13 cellular contexts compared by ENCODE assay signal in genomic region chr4:119536572-119537528, GRCh38.
DNase-seq lines count a peak whose midpoint lies in the region; ATAC-seq and TF ChIP-seq lines count a peak whose summit lies in the region.
"Had no signal": no experiment of that assay in that cellular context is flagged by ENCODE, and none has a peak within 500 bp of the region (broad histone marks: within the 10 kb centered on the region; RNA-seq: fewer than 3 reads in every experiment).

No MANE protein-coding gene starts in this region.

- H3K27ac ChIP-seq in esophagus muscularis mucosa (replicated peaks in 1 of 4) (peak overlapping the region; percentile 15 to 66 (median 44)), stomach (peak overlapping the region in 3 of 5 donors; percentile 4 to 35 (median 14)), substantia nigra (ENCODE audit: low read depth, low read length, poor library complexity, severe bottlenecking) (no peak overlapping the region)

- no peak overlapping the region for H3K4me3 ChIP-seq in esophagus muscularis mucosa
- H3K4me3 ChIP-seq in stomach = no peak overlapping the region

- peaks cover 0 to 39% (median 32%) of the 10 kb centered on the region in 4 donors for H3K4me1 ChIP-seq in esophagus muscularis mucosa
- H3K4me1 ChIP-seq in stomach = peaks cover 0 to 11% (median 4%) of the 10 kb centered on the region in 4 donors

- peak; percentile 34 for ATAC-seq in GM19043 (IDR thresholded peaks at IDR 0.05; ENCODE audit: low read depth, unreplicated experiment)

- CTCF ChIA-PET in GM10248 (lab: Yijun Ruan, JAX) = interaction anchor here (1.3 to 1.7 kb wide), 2 partner anchors 10 to 92 kb away, joined by 6 read pairs; partner anchors contain the start of gene PDE5A

- POLR2A ChIA-PET in GM10248 (lab: Yijun Ruan, JAX) = no interaction called here

- WGBS in esophagus muscularis mucosa = 74% methylated on average over 6 of the region's 6 CpGs
- WGBS in stomach, 5 donors = 72 to 83% (median 80%) methylated on average over 6 of the region's 6 CpGs

- DNase-seq in M059J (ENCODE audit: low read depth) = peak; percentile 53
- no peak for DNase-seq in esophagus muscularis mucosa (ENCODE audit: extremely low spot score)
- no peak for DNase-seq in stomach
- DNase-seq in NCI-H2196 treated with DMSO at 0.1 percent for 48 hours (lab: John Stamatoyannopoulos, UW; ENCODE audit: unreplicated experiment) = no peak
- no peak for DNase-seq in GM10248 (ENCODE audit: extremely low spot score)
- DNase-seq in GM13977 (ENCODE audit: low spot score) = no peak
- no peak for DNase-seq in substantia nigra (lab: John Stamatoyannopoulos, UW)
- DNase-seq: activated CD4-positive, alpha-beta memory T cell treated with anti-CD3 and anti-CD28 coated beads, Interleukin-2, amount 10 ng/mL, durations not matched to agents 7 days and 5 days; activated naive CD8-positive, alpha-beta T cell treated with anti-CD3 and anti-CD28 coated beads for 36 hours; MV-4-11; NCI-H524 treated with DMSO at 0.1 percent for 48 hours; trophoblast cell had no signal

- in situ Hi-C loops in GM13977 (cut with MboI; ENCODE audit: low pct_unique_long_range_greater_than_20kb, low sequenced_read_pairs, unreplicated experiment) = no loop called here

- TF ChIP-seq CTCF in esophagus muscularis mucosa (IDR thresholded peaks at IDR 0.05) (no peak), stomach (IDR thresholded peaks at IDR 0.05) (no peak), GM10248 (IDR thresholded peaks at IDR 0.05; ENCODE audit: control extremely low read depth, extremely low read depth, low read depth, missing control alignments) (no peak), GM13977 (IDR thresholded peaks at IDR 0.05; ENCODE audit: extremely low read depth, insufficient read depth, missing control alignments) (no peak)

- TF ChIP-seq EP300 in esophagus muscularis mucosa (IDR thresholded peaks at IDR 0.05) = no peak
- no peak for TF ChIP-seq EP300 in stomach (IDR thresholded peaks at IDR 0.05)

- no peak for TF ChIP-seq POLR2A in esophagus muscularis mucosa (IDR thresholded peaks at IDR 0.05; ENCODE audit: low read depth)
- no peak for TF ChIP-seq POLR2A in stomach (IDR thresholded peaks at IDR 0.05)

- H3K27me3 ChIP-seq in esophagus muscularis mucosa (no peaks in the 10 kb centered on the region), stomach (no peaks in the 10 kb centered on the region)

- intact Hi-C loops in esophagus muscularis mucosa (cut with DNase I) = no loop called here
- intact Hi-C loops in stomach (cut with DNase I; ENCODE audit: low total_unique reads) = no loop called here

- H3K36me3 ChIP-seq in esophagus muscularis mucosa (peaks cover 6 to 71% (median 14%) of the 10 kb centered on the region in 4 donors), stomach (peaks cover 0 to 17% (median 8%) of the 10 kb centered on the region in 4 donors)

- H3K9me3 ChIP-seq in esophagus muscularis mucosa (no peaks in the 10 kb centered on the region), stomach (peaks cover 0 to 7% (median 0%) of the 10 kb centered on the region in 4 donors)
